Comparison of ENCODE assay signal across 8 cellular contexts in genomic region chr2:99337164-99337930, GRCh38. TPM values are rescaled to one million over a fixed set of nuclear protein-coding genes. Genes with fewer than 3 reads are reported as not detected.
DNase-seq lines count a peak whose midpoint lies in the region; ATAC-seq and TF ChIP-seq lines count a peak whose summit lies in the region.

Gene EIF5B, plus strand, starts transcription at chr2:99337389. Its CDS starts 166 bp downstream, at chr2:99337555.

- dilution Hi-C loops in mammary epithelial cell (cut with HindIII; ENCODE audit: low sequenced_read_pairs): no loop called here

- no TSS peak for BruUV-seq in mammary epithelial cell (replicated peaks; lab: Mats Ljungman, UMichigan)

- intact Hi-C loops in mammary epithelial cell (cut with micrococcal nuclease): loop anchor here (10.0 kb wide), 1 partner anchor 183 kb away; the partner anchor contains the start of genes LIPT1 and TSGA10

- no peaks in the 10 kb centered on the region for H3K9me3 ChIP-seq in mammary epithelial cell (replicated peaks; ENCODE audit: insufficient read depth, low read length)
- no peaks in the 10 kb centered on the region for H3K9me3 ChIP-seq in iPS-20b (ENCODE audit: insufficient read depth, low read depth, low read length)

- H3K9ac ChIP-seq in mammary epithelial cell (ENCODE audit: insufficient read depth, low read length) (peak within 1 kb of the TSS; percentile 89), iPS-20b (ENCODE audit: low read depth, low read length) (peak within 1 kb of the TSS; percentile 94)

- H3K4me2 ChIP-seq in mammary epithelial cell (ENCODE audit: insufficient read depth, low read depth, low read length): peak within 1 kb of the TSS; percentile 92

- H3K79me2 ChIP-seq in mammary epithelial cell (ENCODE audit: insufficient read depth, low read length): peaks cover 87% of the 10 kb centered on the region

- peaks cover 3% of the 10 kb centered on the region for H4K20me1 ChIP-seq in mammary epithelial cell (ENCODE audit: insufficient read depth, low read length)

- H2AFZ ChIP-seq in mammary epithelial cell (ENCODE audit: low read depth, low read length): peak within 1 kb of the TSS; percentile 97

- peak; percentile 62 for ATAC-seq in GM18907 (IDR thresholded peaks at IDR 0.05; ENCODE audit: unreplicated experiment)
- ATAC-seq in HG03139 (IDR thresholded peaks at IDR 0.05; ENCODE audit: unreplicated experiment): peak; percentile 55

- CTCF ChIA-PET in mammary epithelial cell (lab: Charles Lee; ENCODE audit: low non-redundant PET): interaction anchor here (0.6 to 0.7 kb wide), 3 partner anchors 150 to 1418 kb away, joined by 3 to 6 read pairs (median 4); no protein-coding TSS in a partner anchor

- peaks cover 4% of the 10 kb centered on the region for H3K36me3 ChIP-seq in mammary epithelial cell (ENCODE audit: insufficient read depth, low read length)
- H3K36me3 ChIP-seq in iPS-20b (ENCODE audit: insufficient read depth, low read depth, low read length): peaks cover 11% of the 10 kb centered on the region

- H3K27me3 ChIP-seq in mammary epithelial cell (ENCODE audit: insufficient read depth, low read length): no peaks in the 10 kb centered on the region
- no peaks in the 10 kb centered on the region for H3K27me3 ChIP-seq in iPS-20b (ENCODE audit: insufficient read depth, low read length)

- TF ChIP-seq CTCF in AG09309 (IDR thresholded peaks at IDR 0.05; ENCODE audit: control insufficient read depth, insufficient read depth, low read depth, low read length, missing control alignments) (peak; percentile 70), VCaP (conservative IDR thresholded peaks at IDR 0.05) (peak; percentile 90), mammary epithelial cell (conservative IDR thresholded peaks at IDR 0.05 in 1 of 2, IDR thresholded peaks at IDR 0.05 in 1 of 2; ENCODE audit: extremely low read depth in 1 of 2, insufficient read depth in 1 of 2, low read depth in 1 of 2, low read length in 2 of 2) (peak; percentile 17 to 75)

- DNase-seq in AG09309 (ENCODE audit: low read depth): peak; percentile 76
- peak; percentile 97 for DNase-seq in NCI-H2196 (lab: John Stamatoyannopoulos, UW; ENCODE audit: unreplicated experiment)
- DNase-seq in mammary epithelial cell: peak; percentile 94

- H3K27ac ChIP-seq in VCaP (peak within 1 kb of the TSS; percentile 86), mammary epithelial cell (ENCODE audit: insufficient read depth, low read depth, low read length) (peak within 1 kb of the TSS; percentile 87), iPS-20b (ENCODE audit: low read length) (peak within 1 kb of the TSS; percentile 84), skin epidermis (peak within 1 kb of the TSS; percentile 70 to 97 (median 91))

- H3K4me1 ChIP-seq in mammary epithelial cell (ENCODE audit: insufficient read depth, low read length): peaks cover 27% of the 10 kb centered on the region
- peaks cover 4% of the 10 kb centered on the region; the same call in 1 of the 2 replicates for H3K4me1 ChIP-seq in iPS-20b (ENCODE audit: insufficient read depth, low read length)

- WGBS in mammary epithelial cell (ENCODE audit: low coverage, missing lambda C conversion rate): 4% methylated on average over 9 of the region's 80 CpGs

- in situ Hi-C loops in mammary epithelial cell (cut with MboI; ENCODE audit: low sequenced_read_pairs in 2 of 2): no loop called here

- peak within 1 kb of the TSS; percentile 99 for H3K4me3 ChIP-seq in AG09309 (ENCODE audit: control insufficient read depth, low read depth, low read length)
- H3K4me3 ChIP-seq in mammary epithelial cell (replicated peaks in 1 of 3; ENCODE audit: insufficient read depth in 1 of 3, low read depth in 2 of 3, low read length in 3 of 3): peak within 1 kb of the TSS; percentile 69 to 93 (median 86)
- H3K4me3 ChIP-seq in iPS-20b (ENCODE audit: low read length): peak within 1 kb of the TSS; percentile 98
- H3K4me3 ChIP-seq in skin epidermis: peak within 1 kb of the TSS; percentile 80 to 98 (median 91)

RNA-seq across cellular contexts. Expression of gene EIF5B, which starts in this region (rescaled TPM):
- 10 to 100 TPM; 19.5 to 64.1 TPM for total RNA-seq in mammary epithelial cell
- polyA plus RNA-seq in mammary epithelial cell: 6.0 TPM
- 97.4 TPM for polyA minus RNA-seq in mammary epithelial cell

Comparison
In these comparisons a context has a peak if more than half of its experiments do, and no peak if none do; other contexts are left out.
1. Peak in every context shown above with its lines: DNase-seq, ATAC-seq, H3K4me3 ChIP-seq and H3K27ac ChIP-seq.